18 cellular contexts compared by ENCODE assay signal in genomic region chr1:59523745-59524450, GRCh38.
DNase-seq lines count a peak whose midpoint lies in the region; ATAC-seq, FAIRE-seq and TF ChIP-seq lines count a peak whose summit lies in the region.
"Had no signal": no experiment of that assay in that cellular context is flagged by ENCODE, and none has a peak within 500 bp of the region (broad histone marks: within the 10 kb centered on the region; RNA-seq: fewer than 3 reads in every experiment).

No MANE protein-coding gene starts in this region.

- peak overlapping the region; percentile 58 for H3K18ac ChIP-seq in neuronal stem cell (ENCODE audit: low read length)

- no peaks in the 10 kb centered on the region for H3K9me3 ChIP-seq in hepatocyte (ENCODE audit: low read depth)
- H3K9me3 ChIP-seq in HepG2 (ENCODE audit: low read length), result no peaks in the 10 kb centered on the region
- no peaks in the 10 kb centered on the region for H3K9me3 ChIP-seq in neuronal stem cell (replicated peaks in 1 of 2; ENCODE audit: control insufficient read depth in 2 of 2, insufficient read depth in 1 of 2, low read depth in 1 of 2, low read length in 2 of 2)
- H3K9me3 ChIP-seq in skeletal muscle tissue (ENCODE audit: control insufficient read depth in 3 of 3, low read length in 3 of 3), result no peaks in the 10 kb centered on the region
- H3K9me3 ChIP-seq: Caco-2 had no signal

- H3K4me1 ChIP-seq in hepatocyte (ENCODE audit: insufficient read depth) (peaks cover 4% of the 10 kb centered on the region), HepG2 (ENCODE audit: insufficient read depth, low read length) (peaks cover 32% of the 10 kb centered on the region), neuronal stem cell (ENCODE audit: control insufficient read depth in 2 of 2, insufficient read depth in 1 of 2, low read depth in 1 of 2, low read length in 2 of 2) (peaks cover 3 to 6% of the 10 kb centered on the region in 2 donors), skeletal muscle tissue (ENCODE audit: control insufficient read depth in 3 of 3, insufficient read depth in 3 of 3, low read length in 3 of 3) (peaks cover 35 to 61% (median 40%) of the 10 kb centered on the region in 3 donors)
- H3K4me1 ChIP-seq: BLaER1, Caco-2 had no signal

- ATAC-seq in HepG2, result peak; percentile 41; the same call in 2 of the 3 replicates
- ATAC-seq in HG03135 (IDR thresholded peaks at IDR 0.05; ENCODE audit: unreplicated experiment), result no peak

- H3K4ac ChIP-seq in neuronal stem cell (ENCODE audit: low read length), result no peak overlapping the region

- peak overlapping the region; percentile 27 for H3K14ac ChIP-seq in neuronal stem cell (ENCODE audit: low read length)

- no peak for TF ChIP-seq RAD21 in HepG2 (CRISPR knock-in tag; IDR thresholded peaks at IDR 0.05)

- H3K79me2 ChIP-seq in hepatocyte (no peaks in the 10 kb centered on the region), HepG2 (ENCODE audit: insufficient read depth, low read length) (no peaks in the 10 kb centered on the region)

- POLR2A ChIA-PET in HepG2 (lab: Yijun Ruan, JAX), result interaction anchor here (0.6 to 1.3 kb wide), 6 partner anchors 12 to 207 kb away, joined by 3 to 13 read pairs (median 4); no protein-coding TSS in a partner anchor
- POLR2A ChIA-PET in activated CD4-positive, alpha-beta T cell treated with anti-CD3 and anti-CD28 coated beads, Interleukin-2, amount 10 ng/mL, durations not matched to agents 7 days and 5 days (lab: Charles Lee), result no interaction called here

- H4K20me1 ChIP-seq in hepatocyte (ENCODE audit: insufficient read depth, poor library complexity, severe bottlenecking) (no peaks in the 10 kb centered on the region), HepG2 (ENCODE audit: insufficient read depth, low read length) (no peaks in the 10 kb centered on the region)
- H4K20me1 ChIP-seq: BLaER1 had no signal

- no peak overlapping the region for H4K91ac ChIP-seq in neuronal stem cell (ENCODE audit: low read depth, low read length, poor library complexity)

- no peaks in the 10 kb centered on the region for H3K79me1 ChIP-seq in neuronal stem cell (ENCODE audit: low read depth, low read length)

- H3K23ac ChIP-seq in neuronal stem cell (ENCODE audit: low read depth, low read length, poor library complexity), result peak overlapping the region; percentile 66

- H2AFZ ChIP-seq in hepatocyte (no peak overlapping the region), HepG2 (ENCODE audit: low read length) (no peak overlapping the region), neuronal stem cell (ENCODE audit: low read length) (no peak overlapping the region)

- H3K27me3 Mint-ChIP-seq in activated CD4-positive, alpha-beta T cell treated with anti-CD3 and anti-CD28 coated beads, Interleukin-2, amount 10 ng/mL, durations not matched to agents 7 days and 5 days, result no peaks in the 10 kb centered on the region
- H3K27me3 Mint-ChIP-seq: CD8-positive, alpha-beta memory T cell had no signal

- no peaks in the 10 kb centered on the region for H3K4me1 Mint-ChIP-seq in activated CD4-positive, alpha-beta T cell treated with anti-CD3 and anti-CD28 coated beads, Interleukin-2, amount 10 ng/mL, durations not matched to agents 7 days and 5 days
- H3K4me1 Mint-ChIP-seq: CD8-positive, alpha-beta memory T cell; H9 had no signal

- TF ChIP-seq EP300 in HepG2 (IDR thresholded peaks at IDR 0.05; ENCODE audit: low read depth in 2 of 2, low read length in 2 of 2), result no peak
- TF ChIP-seq EP300 in HepG2 (CRISPR knock-in tag; IDR thresholded peaks at IDR 0.05; ENCODE audit: borderline replicate concordance), result no peak

- H3K27me3 ChIP-seq in hepatocyte (no peaks in the 10 kb centered on the region), HepG2 (ENCODE audit: control insufficient read depth in 1 of 2, insufficient read depth in 2 of 2, low read length in 2 of 2) (no peaks in the 10 kb centered on the region), neuronal stem cell (ENCODE audit: control insufficient read depth in 3 of 3, insufficient read depth in 3 of 3, low read depth in 1 of 3, low read length in 3 of 3) (no peaks in the 10 kb centered on the region), skeletal muscle tissue (ENCODE audit: control insufficient read depth in 3 of 3, insufficient read depth in 3 of 3, low read length in 3 of 3) (no peaks in the 10 kb centered on the region)
- H3K27me3 ChIP-seq: BLaER1 had no signal

- in situ Hi-C loops in HepG2 (cut with HindIII; ENCODE audit: extremely low pct_ligation_motif_present, low pct_unique_long_range_greater_than_20kb), result no loop called here

- H3K4me2 ChIP-seq in hepatocyte (no peak overlapping the region), HepG2 (ENCODE audit: low read depth, low read length) (no peak overlapping the region), neuronal stem cell (ENCODE audit: insufficient read depth, low read length, poor library complexity, severe bottlenecking) (no peak overlapping the region)
- H3K4me2 ChIP-seq: BLaER1 had no signal

- FAIRE-seq in HepG2 (lab: Jason Lieb, UNC), result no peak
- FAIRE-seq: GM12892 had no signal

- no peak overlapping the region for H2BK15ac ChIP-seq in neuronal stem cell (ENCODE audit: low read length)

- TF ChIP-seq POLR2A in HepG2 (IDR thresholded peaks at IDR 0.05; ENCODE audit: insufficient read depth in 1 of 2, low read depth in 2 of 2, low read length in 2 of 2), result no peak

- CTCF ChIA-PET in HepG2 (lab: Yijun Ruan, JAX; ENCODE audit: low intra/inter-chr PET ratio, low total read pairs), result no interaction called here
- CTCF ChIA-PET in activated CD4-positive, alpha-beta T cell treated with anti-CD3 and anti-CD28 coated beads, Interleukin-2, amount 10 ng/mL, durations not matched to agents 7 days and 5 days (lab: Charles Lee), result interaction anchor here (0.6 kb wide), 1 partner anchor 72 kb away, joined by 4 read pairs; no protein-coding TSS in a partner anchor

- WGBS in hepatocyte (ENCODE audit: low lambda C conversion rate, missing lambda C conversion rate), result 94% methylated on average over 12 of the region's 12 CpGs
- 100% methylated on average over 1 of the region's 12 CpGs for WGBS in HepG2 (ENCODE audit: low lambda C conversion rate)
- WGBS in neuronal stem cell (ENCODE audit: extremely low coverage in 2 of 2, insufficient read length in 2 of 2, insufficient replicate concordance in 1 of 2), 2 donors, result no CpG with 5 or more reads among the region's 12 CpGs

- no peak overlapping the region for H3K4me3 ChIP-seq in hepatocyte
- no peak overlapping the region for H3K4me3 ChIP-seq in HepG2 (replicated peaks in 1 of 3; ENCODE audit: insufficient read depth in 1 of 3, low read depth in 2 of 3, low read length in 3 of 3)
- peak overlapping the region in 1 of 2 donors; percentile 31 for H3K4me3 ChIP-seq in neuronal stem cell (ENCODE audit: low read length in 2 of 2)
- no peak overlapping the region for H3K4me3 ChIP-seq in skeletal muscle tissue (ENCODE audit: low read length in 3 of 3)
- H3K4me3 ChIP-seq: BLaER1 had no signal

- H2BK5ac ChIP-seq in neuronal stem cell (ENCODE audit: low read length), result no peak overlapping the region

- BruUV-seq in HepG2 (replicated peaks; lab: Mats Ljungman, UMichigan), result no TSS peak

- H4K8ac ChIP-seq in neuronal stem cell (ENCODE audit: low read depth, low read length), result no peak overlapping the region

- DNase-seq in hepatocyte (ENCODE audit: low spot score), result no peak
- DNase-seq in HepG2 (ENCODE audit: low spot score), result no peak
- DNase-seq in neuronal stem cell (ENCODE audit: low spot score), result no peak
- no peak for DNase-seq in NCI-H2227 (lab: John Stamatoyannopoulos, UW; ENCODE audit: unreplicated experiment)
- no peak for DNase-seq in activated CD4-positive, alpha-beta T cell treated with anti-CD3 and anti-CD28 coated beads, Interleukin-2, amount 10 ng/mL, durations not matched to agents 7 days and 5 days
- DNase-seq: 8988T; AML-193; Caco-2; CD8-positive, alpha-beta memory T cell; DND-41; GDM1; GOT3; H9 had no signal

- intact Hi-C loops in HepG2 (cut with micrococcal nuclease; ENCODE audit: unreplicated experiment), result loop anchor here (1.0 kb wide), 1 partner anchor 175 kb away; no protein-coding TSS in a partner anchor

- H2AK5ac ChIP-seq in neuronal stem cell (ENCODE audit: low read depth, low read length), result peak overlapping the region; percentile 61

- no peaks in the 10 kb centered on the region for H3K36me3 ChIP-seq in hepatocyte (replicated peaks; ENCODE audit: insufficient read depth, low read depth)
- H3K36me3 ChIP-seq in HepG2 (replicated peaks in 1 of 2; ENCODE audit: control insufficient read depth in 1 of 2, insufficient read depth in 2 of 2, low read length in 2 of 2), result peaks cover 0 to 2% of the 10 kb centered on the region in 2 experiments; a peak in 1 of 5 replicates
- H3K36me3 ChIP-seq in neuronal stem cell (replicated peaks in 1 of 2; ENCODE audit: control insufficient read depth in 2 of 2, insufficient read depth in 2 of 2, low read length in 2 of 2), result no peaks in the 10 kb centered on the region
- H3K36me3 ChIP-seq in skeletal muscle tissue (ENCODE audit: control insufficient read depth in 3 of 3, insufficient read depth in 3 of 3, low read length in 3 of 3), result no peaks in the 10 kb centered on the region
- H3K36me3 ChIP-seq: BLaER1 had no signal

- no peak overlapping the region for H2BK12ac ChIP-seq in neuronal stem cell (ENCODE audit: low read length)

- H3K9me2 ChIP-seq in hepatocyte (replicated peaks; ENCODE audit: insufficient read depth), result no peaks in the 10 kb centered on the region

- TF ChIP-seq CTCF in hepatocyte (IDR thresholded peaks at IDR 0.05; ENCODE audit: poor library complexity), result no peak
- TF ChIP-seq CTCF in HepG2 (CRISPR knock-in tag; IDR thresholded peaks at IDR 0.05), result no peak

- H3K27ac ChIP-seq in hepatocyte (peak overlapping the region; percentile 72), HepG2 (ENCODE audit: extremely low read length, insufficient read depth, low read length) (peak overlapping the region; percentile 57), neuronal stem cell (replicated peaks; ENCODE audit: low read length) (no peak overlapping the region), skeletal muscle tissue (ENCODE audit: low read depth, low read length) (peak overlapping the region; percentile 92)
- H3K27ac ChIP-seq: BLaER1, HL-60 had no signal

- H2BK120ac ChIP-seq in neuronal stem cell (ENCODE audit: low read depth, low read length), result no peak overlapping the region

- H3K9ac ChIP-seq in HepG2 (ENCODE audit: insufficient read depth, low read depth, low read length) (no peak overlapping the region), neuronal stem cell (ENCODE audit: low read depth, low read length, poor library complexity) (peak overlapping the region; percentile 3), skeletal muscle tissue (ENCODE audit: low read depth in 1 of 3, low read length in 3 of 3) (no peak overlapping the region)
- H3K9ac ChIP-seq: BLaER1 had no signal

- no peak overlapping the region for H3K27ac Mint-ChIP-seq in activated CD4-positive, alpha-beta T cell treated with anti-CD3 and anti-CD28 coated beads, Interleukin-2, amount 10 ng/mL, durations not matched to agents 7 days and 5 days
- H3K27ac Mint-ChIP-seq: CD8-positive, alpha-beta memory T cell; H9 had no signal

- H3K36me3 Mint-ChIP-seq in activated CD4-positive, alpha-beta T cell treated with anti-CD3 and anti-CD28 coated beads, Interleukin-2, amount 10 ng/mL, durations not matched to agents 7 days and 5 days (ENCODE audit: low read depth), result no peaks in the 10 kb centered on the region

- H3K9me3 Mint-ChIP-seq in activated CD4-positive, alpha-beta T cell treated with anti-CD3 and anti-CD28 coated beads, Interleukin-2, amount 10 ng/mL, durations not matched to agents 7 days and 5 days, result no peaks in the 10 kb centered on the region
- H3K9me3 Mint-ChIP-seq: CD8-positive, alpha-beta memory T cell; H9 had no signal

- H3K4me3 Mint-ChIP-seq in activated CD4-positive, alpha-beta T cell treated with anti-CD3 and anti-CD28 coated beads, Interleukin-2, amount 10 ng/mL, durations not matched to agents 7 days and 5 days, result no peak overlapping the region
- H3K4me3 Mint-ChIP-seq: CD8-positive, alpha-beta memory T cell; H9 had no signal
